Comparison of ENCODE assay signal across 1 cellular context in the genomic region with DNA sequence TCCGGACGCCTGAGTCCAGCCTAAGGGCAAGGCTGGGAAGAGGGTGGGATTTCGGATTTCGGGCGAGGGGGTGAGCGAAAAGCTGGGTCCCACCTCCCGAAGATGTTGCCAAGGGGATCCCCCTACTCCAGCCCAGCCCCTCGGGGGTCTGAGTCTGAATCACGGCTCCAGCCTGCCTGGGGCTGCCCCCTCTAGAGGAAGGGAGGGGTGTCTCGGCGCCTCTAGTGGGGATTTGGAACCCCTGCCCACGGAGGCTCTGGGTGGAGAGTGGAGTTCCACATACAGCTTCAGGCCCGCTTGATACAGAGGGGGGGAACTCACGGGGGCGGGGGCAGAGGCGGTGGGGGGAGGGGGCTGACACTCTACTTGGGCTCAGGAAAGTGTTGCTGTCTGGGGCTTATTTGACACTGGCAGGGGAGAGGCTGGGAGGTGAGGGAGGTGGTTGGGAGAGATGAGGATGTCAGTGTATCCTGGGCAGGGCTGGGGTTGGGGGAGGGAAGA.
TF ChIP-seq lines count a peak whose summit lies in the region.

No MANE protein-coding gene starts in this region.

TF ChIP-seq in A549, 52 proteins besides CTCF, POLR2A, EP300 and RAD21 (continued from another document):
- TF ChIP-seq, protein P1, sequence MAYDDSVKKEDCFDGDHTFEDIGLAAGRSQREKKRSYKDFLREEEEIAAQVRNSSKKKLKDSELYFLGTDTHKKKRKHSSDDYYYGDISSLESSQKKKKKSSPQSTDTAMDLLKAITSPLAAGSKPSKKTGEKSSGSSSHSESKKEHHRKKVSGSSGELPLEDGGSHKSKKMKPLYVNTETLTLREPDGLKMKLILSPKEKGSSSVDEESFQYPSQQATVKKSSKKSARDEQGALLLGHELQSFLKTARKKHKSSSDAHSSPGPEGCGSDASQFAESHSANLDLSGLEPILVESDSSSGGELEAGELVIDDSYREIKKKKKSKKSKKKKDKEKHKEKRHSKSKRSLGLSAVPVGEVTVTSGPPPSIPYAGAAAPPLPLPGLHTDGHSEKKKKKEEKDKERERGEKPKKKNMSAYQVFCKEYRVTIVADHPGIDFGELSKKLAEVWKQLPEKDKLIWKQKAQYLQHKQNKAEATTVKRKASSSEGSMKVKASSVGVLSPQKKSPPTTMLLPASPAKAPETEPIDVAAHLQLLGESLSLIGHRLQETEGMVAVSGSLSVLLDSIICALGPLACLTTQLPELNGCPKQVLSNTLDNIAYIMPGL (CRISPR knock-in tag; IDR thresholded peaks at IDR 0.05; ENCODE audit: borderline replicate concordance) = no peak
- TF ChIP-seq, protein P2, sequence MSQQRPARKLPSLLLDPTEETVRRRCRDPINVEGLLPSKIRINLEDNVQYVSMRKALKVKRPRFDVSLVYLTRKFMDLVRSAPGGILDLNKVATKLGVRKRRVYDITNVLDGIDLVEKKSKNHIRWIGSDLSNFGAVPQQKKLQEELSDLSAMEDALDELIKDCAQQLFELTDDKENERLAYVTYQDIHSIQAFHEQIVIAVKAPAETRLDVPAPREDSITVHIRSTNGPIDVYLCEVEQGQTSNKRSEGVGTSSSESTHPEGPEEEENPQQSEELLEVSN (IDR thresholded peaks at IDR 0.05; ENCODE audit: borderline replicate concordance, low read depth) = no peak
- TF ChIP-seq, protein P3, sequence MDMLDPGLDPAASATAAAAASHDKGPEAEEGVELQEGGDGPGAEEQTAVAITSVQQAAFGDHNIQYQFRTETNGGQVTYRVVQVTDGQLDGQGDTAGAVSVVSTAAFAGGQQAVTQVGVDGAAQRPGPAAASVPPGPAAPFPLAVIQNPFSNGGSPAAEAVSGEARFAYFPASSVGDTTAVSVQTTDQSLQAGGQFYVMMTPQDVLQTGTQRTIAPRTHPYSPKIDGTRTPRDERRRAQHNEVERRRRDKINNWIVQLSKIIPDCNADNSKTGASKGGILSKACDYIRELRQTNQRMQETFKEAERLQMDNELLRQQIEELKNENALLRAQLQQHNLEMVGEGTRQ (IDR thresholded peaks at IDR 0.05) = no peak
- TF ChIP-seq ZSCAN20 (CRISPR knock-in tag; IDR thresholded peaks at IDR 0.05) (no peak), PHF8 (IDR thresholded peaks at IDR 0.05; ENCODE audit: borderline replicate concordance, low read depth) (no peak), CHD2 (IDR thresholded peaks at IDR 0.05; ENCODE audit: low read length, partially characterized antibody) (no peak), CEBPB (IDR thresholded peaks at IDR 0.05) (no peak), FOSB (CRISPR knock-in tag; IDR thresholded peaks at IDR 0.05) (no peak), ZC3H11A (IDR thresholded peaks at IDR 0.05) (no peak)
- TF ChIP-seq, protein P4, sequence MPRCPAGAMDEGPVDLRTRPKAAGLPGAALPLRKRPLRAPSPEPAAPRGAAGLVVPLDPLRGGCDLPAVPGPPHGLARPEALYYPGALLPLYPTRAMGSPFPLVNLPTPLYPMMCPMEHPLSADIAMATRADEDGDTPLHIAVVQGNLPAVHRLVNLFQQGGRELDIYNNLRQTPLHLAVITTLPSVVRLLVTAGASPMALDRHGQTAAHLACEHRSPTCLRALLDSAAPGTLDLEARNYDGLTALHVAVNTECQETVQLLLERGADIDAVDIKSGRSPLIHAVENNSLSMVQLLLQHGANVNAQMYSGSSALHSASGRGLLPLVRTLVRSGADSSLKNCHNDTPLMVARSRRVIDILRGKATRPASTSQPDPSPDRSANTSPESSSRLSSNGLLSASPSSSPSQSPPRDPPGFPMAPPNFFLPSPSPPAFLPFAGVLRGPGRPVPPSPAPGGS (IDR thresholded peaks at IDR 0.05) = no peak
